In the genomic region with DNA sequence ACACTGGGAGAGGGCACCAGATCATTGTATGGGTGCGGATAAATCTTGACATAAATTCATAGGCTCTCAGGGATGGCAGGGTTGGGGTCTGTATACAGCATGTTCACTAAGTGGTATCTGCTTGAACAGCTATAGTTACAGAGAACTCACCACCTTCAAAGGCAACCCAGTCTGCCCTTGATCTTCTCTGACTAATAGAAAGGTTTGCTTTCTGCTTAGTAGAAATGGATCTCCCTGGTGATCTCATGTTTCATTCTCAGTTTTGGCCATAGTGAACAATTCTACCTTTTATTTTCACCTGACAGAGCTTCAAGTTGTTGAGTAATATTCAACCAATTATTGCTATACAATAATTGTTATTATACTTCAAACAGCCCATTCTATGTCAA, we compare ENCODE assay signal across 1 cellular context.
TF ChIP-seq lines count a peak whose summit lies in the region.

No MANE protein-coding gene starts in this region.

TF ChIP-seq in GM12878, 131 proteins besides CTCF, POLR2A, EP300 and RAD21 (continued from another document):
- no peak for TF ChIP-seq ZNF24 (IDR thresholded peaks at IDR 0.05)
- TF ChIP-seq ZNF207 (IDR thresholded peaks at IDR 0.05; ENCODE audit: borderline replicate concordance), result no peak
- TF ChIP-seq BCL11A (IDR thresholded peaks at IDR 0.05; ENCODE audit: low read depth, low read length), result no peak
- TF ChIP-seq HSF1 (IDR thresholded peaks at IDR 0.05; ENCODE audit: low read depth, low read length), result no peak
- TF ChIP-seq TBL1XR1 (IDR thresholded peaks at IDR 0.05; ENCODE audit: low read depth, low read length), result no peak
- no peak for TF ChIP-seq SPI1 (IDR thresholded peaks at IDR 0.05; ENCODE audit: borderline replicate concordance, insufficient read depth, low read depth, low read length)
- no peak for TF ChIP-seq SREBF1 (IDR thresholded peaks at IDR 0.05; ENCODE audit: low read length)
